Comparison of ENCODE assay signal across 9 cellular contexts in the genomic region with DNA sequence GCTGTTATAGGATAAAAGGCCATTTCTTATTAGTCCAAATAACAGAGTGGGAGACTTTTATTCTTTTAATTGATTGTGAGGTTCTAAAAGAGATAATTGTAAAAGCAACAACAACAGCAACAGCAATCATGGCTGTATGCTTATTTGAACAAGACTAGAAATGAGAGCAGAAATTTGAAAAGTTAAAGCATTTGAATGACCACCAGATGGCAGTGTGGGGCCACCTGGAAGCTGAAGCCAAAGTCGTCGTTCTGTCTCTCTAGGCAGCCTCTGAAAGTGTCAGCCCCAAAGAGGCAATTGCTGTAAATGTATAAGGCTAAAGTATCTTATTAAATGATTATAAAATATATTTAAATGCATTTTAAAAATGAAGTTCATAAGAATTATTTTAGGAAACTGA. TPM values are rescaled to one million over a fixed set of nuclear protein-coding genes. Genes with fewer than 3 reads are reported as not detected.
DNase-seq lines count a peak whose midpoint lies in the region; ATAC-seq, FAIRE-seq and TF ChIP-seq lines count a peak whose summit lies in the region.
"Had no signal": no experiment of that assay in that cellular context is flagged by ENCODE, and none has a peak within 500 bp of the region (broad histone marks: within the 10 kb centered on the region; RNA-seq: fewer than 3 reads in every experiment).

No MANE protein-coding gene starts in this region.

- H3K18ac ChIP-seq in H9 (ENCODE audit: insufficient read length, low read depth, low read length) = no peak overlapping the region

- H2BK5ac ChIP-seq in H9 (ENCODE audit: insufficient read length, low read length) = no peak overlapping the region

- H2BK12ac ChIP-seq in H9 (ENCODE audit: insufficient read length, low read depth, low read length) = no peak overlapping the region

- H4K20me1 ChIP-seq in H9 (ENCODE audit: control insufficient read depth, insufficient read depth, insufficient read length) = no peaks in the 10 kb centered on the region

- no peak overlapping the region for H2BK15ac ChIP-seq in H9 (ENCODE audit: low read depth, low read length)

- no peaks in the 10 kb centered on the region for H3K79me2 ChIP-seq in H9 (ENCODE audit: insufficient read depth, low read length)

- H4K5ac ChIP-seq in H9 (ENCODE audit: insufficient read length, low read depth, low read length) = no peak overlapping the region

- H3K4ac ChIP-seq in H9 (ENCODE audit: low read depth, low read length) = no peak overlapping the region

- no peak overlapping the region for H4K8ac ChIP-seq in H9 (replicated peaks; ENCODE audit: insufficient read length, low read depth, low read length)

- H3K9me3 ChIP-seq in H9 (ENCODE audit: control insufficient read depth, low read depth, low read length) = no peaks in the 10 kb centered on the region
- H3K9me3 ChIP-seq in T-helper 17 cell (ENCODE audit: control insufficient read depth, low read length, poor library complexity, severe bottlenecking) = no peaks in the 10 kb centered on the region

- peak; percentile 96 for FAIRE-seq in G401.6 (lab: Jason Lieb, UNC)

- peak; percentile 86 for TF ChIP-seq CTCF in H9 (conservative IDR thresholded peaks at IDR 0.05)

- H3K4me1 Mint-ChIP-seq in H9 (peaks cover 7 to 9% of the 10 kb centered on the region in 2 experiments), T-helper 17 cell (no peaks in the 10 kb centered on the region)

- no peak overlapping the region for H3K56ac ChIP-seq in H9 (ENCODE audit: insufficient read length, low read depth, low read length)

- no peak overlapping the region for H2AFZ ChIP-seq in H9 (ENCODE audit: low read length)

- H3T11ph ChIP-seq in H9 (ENCODE audit: low read length) = no peak overlapping the region

- no peaks in the 10 kb centered on the region for H3K9me3 Mint-ChIP-seq in H9

- no peak overlapping the region for H2BK120ac ChIP-seq in H9 (ENCODE audit: low read depth, low read length, poor library complexity, severe bottlenecking)

- H3K14ac ChIP-seq in H9 (ENCODE audit: insufficient read depth, low read length) = no peak overlapping the region

- H3K79me1 ChIP-seq in H9 (ENCODE audit: insufficient read depth, low read depth, low read length, poor library complexity, severe bottlenecking) = no peaks in the 10 kb centered on the region

- H3K36me3 Mint-ChIP-seq in H9 (ENCODE audit: insufficient read depth in 1 of 3, low read depth in 3 of 3) (no peaks in the 10 kb centered on the region), T-helper 17 cell (ENCODE audit: low read depth) (no peaks in the 10 kb centered on the region)

- no peak overlapping the region for H3K27ac ChIP-seq in H9 (ENCODE audit: insufficient read length, low read depth, low read length)
- H3K27ac ChIP-seq: epithelial cell of prostate had no signal

- no peaks in the 10 kb centered on the region for H3K4me1 ChIP-seq in H9 (ENCODE audit: insufficient read depth, low read length)

- H3K4me2 ChIP-seq in H9 (ENCODE audit: insufficient read depth, insufficient read length, low read length) = no peak overlapping the region

- H2AK5ac ChIP-seq in H9 (ENCODE audit: insufficient read length, low read length) = no peak overlapping the region

- H3K9ac ChIP-seq in H9 (ENCODE audit: extremely low read depth, insufficient read length, low read length) = no peak overlapping the region

- no peaks in the 10 kb centered on the region for H3K27me3 ChIP-seq in H9 (ENCODE audit: insufficient read depth, low read length)

- no peak overlapping the region for H3K23ac ChIP-seq in H9 (ENCODE audit: insufficient read length, low read depth, low read length)

- H3K4me3 Mint-ChIP-seq in H9 (no peak overlapping the region), T-helper 17 cell (no peak overlapping the region)

- H3K27me3 Mint-ChIP-seq in H9 (ENCODE audit: low read depth) (no peaks in the 10 kb centered on the region), T-helper 17 cell (no peaks in the 10 kb centered on the region)

- H3K27ac Mint-ChIP-seq in H9 (no peak overlapping the region), T-helper 17 cell (no peak overlapping the region)

- H2BK20ac ChIP-seq in H9 (ENCODE audit: low read depth, low read length, poor library complexity, severe bottlenecking) = no peak overlapping the region

- no peak overlapping the region for H4K91ac ChIP-seq in H9 (ENCODE audit: insufficient read length, low read depth, low read length)

- DNase-seq in H9 (no peak), NCI-H1105 treated with DMSO at 0.1 percent for 48 hours (lab: John Stamatoyannopoulos, UW) (peak; percentile 64), T-helper 17 cell (peak in 2 of 3 donors; percentile 18 to 39), amygdala (lab: John Stamatoyannopoulos, UW) (peak in 37 of 56 donors; percentile 0 to 57 (median 5)), hippocampal formation (lab: John Stamatoyannopoulos, UW) (peak; percentile 10 to 68)
- peak; percentile 9 to 62 (median 24) for DNase-seq in stimulated activated CD4-positive, alpha-beta T cell treated with anti-CD3 and anti-CD28 coated beads, Interleukin-12 subunit alpha, Interleukin-12 subunit beta, amount 100 ng/mL, for 48 hours (ENCODE audit: low read depth in 2 of 3, low spot score in 1 of 3)

- ATAC-seq in T-helper 17 cell = peak; percentile 54
- no peak for ATAC-seq in HG03457 (IDR thresholded peaks at IDR 0.05; ENCODE audit: unreplicated experiment)

- no peaks in the 10 kb centered on the region for H3K23me2 ChIP-seq in H9 (ENCODE audit: insufficient read length, low read depth, low read length, poor library complexity, severe bottlenecking)

- WGBS in H9 (ENCODE audit: extremely low coverage, insufficient read length, low lambda C conversion rate) = no CpG with 5 or more reads among the region's 2 CpGs

RNA-seq across cellular contexts. Expression of gene SH2D1A, which starts 42.2 kb away (rescaled TPM):
- total RNA-seq in H9 (2021) = not detected in 2 replicates
- total RNA-seq in T-helper 17 cell = 10 to 100 TPM; 25.8 to 29.1 TPM

RNA-seq across cellular contexts. Expression of gene TEX13D, which starts 56.1 kb away (rescaled TPM):
- 0.15 TPM in 1 of 2 replicates, not detected in the other for total RNA-seq in H9 (2021)
- total RNA-seq in T-helper 17 cell = not detected

Comparison
In these comparisons a context has a peak if more than half of its experiments do, and no peak if none do; other contexts are left out.
1. RNA of gene SH2D1A, which starts 42.2 kb away (total RNA-seq): 25.8 to 29.1 TPM in T-helper 17 cell; not detected in H9; every median in the first group is over 10 times any median in the second.